Comparison of ENCODE assay signal across 28 cellular contexts in the genomic region with DNA sequence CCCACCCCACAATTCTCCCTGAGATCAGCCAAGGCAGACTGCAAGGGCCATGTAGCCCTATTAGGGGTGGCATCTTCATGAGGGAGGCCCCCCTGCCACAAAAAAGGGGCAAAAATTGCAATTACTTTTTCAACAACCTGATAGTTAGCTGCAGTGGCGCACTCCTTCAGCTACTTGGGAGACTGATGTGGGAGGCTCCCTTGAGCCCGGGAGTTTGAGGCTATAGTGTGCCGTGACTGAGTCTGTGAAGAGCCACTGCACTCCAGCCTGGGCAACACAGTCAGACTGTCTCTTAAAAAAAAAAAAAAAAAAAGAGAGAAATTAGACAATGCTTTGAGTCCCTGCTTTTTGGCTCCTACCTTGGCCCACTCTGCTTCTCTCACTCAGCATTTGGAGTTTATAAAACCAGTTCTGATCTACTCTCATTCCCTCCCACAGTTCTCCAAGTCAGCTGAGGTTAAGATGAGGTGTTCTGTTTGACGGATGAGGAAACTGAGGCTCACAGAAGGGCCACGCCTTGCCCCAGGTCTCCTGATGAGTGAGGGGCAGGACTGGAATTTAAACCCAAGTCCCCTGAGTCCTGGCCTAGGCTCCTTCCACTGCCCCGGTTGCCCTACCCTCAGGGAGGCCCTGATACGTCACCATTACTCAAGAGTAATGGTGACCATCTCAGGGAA. TPM values are rescaled to one million over a fixed set of nuclear protein-coding genes. Genes with fewer than 3 reads are reported as not detected.
DNase-seq lines count a peak whose midpoint lies in the region; ATAC-seq and TF ChIP-seq lines count a peak whose summit lies in the region.
"Had no signal": no experiment of that assay in that cellular context is flagged by ENCODE, and none has a peak within 500 bp of the region (broad histone marks: within the 10 kb centered on the region; RNA-seq: fewer than 3 reads in every experiment).

No MANE protein-coding gene starts in this region.

- H3K36me3 Mint-ChIP-seq in activated CD4-positive, alpha-beta memory T cell treated with anti-CD3 and anti-CD28 coated beads for 36 hours: peaks cover 68% of the 10 kb centered on the region
- peaks cover 77% of the 10 kb centered on the region for H3K36me3 Mint-ChIP-seq in activated CD4-positive, alpha-beta memory T cell treated with anti-CD3 and anti-CD28 coated beads, Interleukin-2, amount 10 ng/mL, durations not matched to agents 7 days and 5 days (ENCODE audit: low read depth)

- TF ChIP-seq EP300 in sigmoid colon (IDR thresholded peaks at IDR 0.05) (no peak), transverse colon (IDR thresholded peaks at IDR 0.05; ENCODE audit: low read depth) (no peak)

- no peaks in the 10 kb centered on the region for H3K27me3 Mint-ChIP-seq in activated CD4-positive, alpha-beta memory T cell treated with anti-CD3 and anti-CD28 coated beads for 36 hours
- H3K27me3 Mint-ChIP-seq in activated CD4-positive, alpha-beta memory T cell treated with anti-CD3 and anti-CD28 coated beads, Interleukin-2, amount 10 ng/mL, durations not matched to agents 7 days and 5 days: no peaks in the 10 kb centered on the region
- H3K27me3 Mint-ChIP-seq: activated naive CD4-positive, alpha-beta T cell treated with anti-CD3 and anti-CD28 coated beads, Interleukin-2, amount 10 ng/mL, durations not matched to agents 7 days and 5 days; naive thymus-derived CD4-positive, alpha-beta T cell; T-cell had no signal

- H3K27me3 ChIP-seq in right cardiac atrium (ENCODE audit: control insufficient read depth, insufficient read depth) (no peaks in the 10 kb centered on the region), sigmoid colon (no peaks in the 10 kb centered on the region), transverse colon (no peaks in the 10 kb centered on the region), testis (no peaks in the 10 kb centered on the region)
- H3K27me3 ChIP-seq: foreskin keratinocyte had no signal

- H3K4me3 Mint-ChIP-seq in activated CD4-positive, alpha-beta memory T cell treated with anti-CD3 and anti-CD28 coated beads for 36 hours: no peak overlapping the region
- no peak overlapping the region for H3K4me3 Mint-ChIP-seq in activated CD4-positive, alpha-beta memory T cell treated with anti-CD3 and anti-CD28 coated beads, Interleukin-2, amount 10 ng/mL, durations not matched to agents 7 days and 5 days
- H3K4me3 Mint-ChIP-seq: activated naive CD4-positive, alpha-beta T cell treated with anti-CD3 and anti-CD28 coated beads, Interleukin-2, amount 10 ng/mL, durations not matched to agents 7 days and 5 days; activated T-cell treated with anti-CD3 and anti-CD28 coated beads, Interleukin-2, amount 50 U/mL, for 72 hours; naive thymus-derived CD4-positive, alpha-beta T cell; T-cell had no signal

- no peaks in the 10 kb centered on the region for H3K9me3 Mint-ChIP-seq in activated CD4-positive, alpha-beta memory T cell treated with anti-CD3 and anti-CD28 coated beads for 36 hours
- H3K9me3 Mint-ChIP-seq in activated CD4-positive, alpha-beta memory T cell treated with anti-CD3 and anti-CD28 coated beads, Interleukin-2, amount 10 ng/mL, durations not matched to agents 7 days and 5 days: no peaks in the 10 kb centered on the region
- H3K9me3 Mint-ChIP-seq: activated naive CD4-positive, alpha-beta T cell treated with anti-CD3 and anti-CD28 coated beads, Interleukin-2, amount 10 ng/mL, durations not matched to agents 7 days and 5 days; activated T-cell treated with anti-CD3 and anti-CD28 coated beads, Interleukin-2, amount 50 U/mL, for 72 hours; naive thymus-derived CD4-positive, alpha-beta T cell; T-cell had no signal

- intact Hi-C loops in activated CD4-positive, alpha-beta memory T cell treated with anti-CD3 and anti-CD28 coated beads for 36 hours (cut with micrococcal nuclease): no loop called here
- intact Hi-C loops in right cardiac atrium (cut with DNase I) (no loop called here), sigmoid colon (cut with DNase I) (no loop called here), transverse colon (cut with DNase I; ENCODE audit: low total_unique reads) (no loop called here), testis (cut with DNase I; ENCODE audit: low total_unique reads) (no loop called here)

- H3K36me3 ChIP-seq in sigmoid colon: peaks cover 22 to 87% (median 45%) of the 10 kb centered on the region in 4 donors
- H3K36me3 ChIP-seq in transverse colon: peaks cover 0 to 43% (median 21%) of the 10 kb centered on the region in 4 donors
- no peaks in the 10 kb centered on the region for H3K36me3 ChIP-seq in testis (ENCODE audit: low read depth, missing control alignments)

- POLR2A ChIA-PET in activated CD4-positive, alpha-beta memory T cell treated with anti-CD3 and anti-CD28 coated beads for 36 hours (lab: Charles Lee): no interaction called here
- POLR2A ChIA-PET in activated CD4-positive, alpha-beta memory T cell treated with anti-CD3 and anti-CD28 coated beads, Interleukin-2, amount 10 ng/mL, durations not matched to agents 7 days and 5 days (lab: Charles Lee): no interaction called here

- peaks cover 38% of the 10 kb centered on the region for H3K4me1 ChIP-seq in right cardiac atrium (ENCODE audit: control insufficient read depth, insufficient read depth, low read length)
- H3K4me1 ChIP-seq in sigmoid colon: peaks cover 0 to 28% (median 16%) of the 10 kb centered on the region in 4 donors
- H3K4me1 ChIP-seq in transverse colon: peaks cover 2 to 28% (median 8%) of the 10 kb centered on the region in 4 donors
- H3K4me1 ChIP-seq in testis: peaks cover 18% of the 10 kb centered on the region

- H3K27ac ChIP-seq in right cardiac atrium (ENCODE audit: low read length): peak overlapping the region; percentile 26
- H3K27ac ChIP-seq in sigmoid colon: peak overlapping the region; percentile 52 to 64 (median 57)
- peak overlapping the region; percentile 49 to 88 (median 64) for H3K27ac ChIP-seq in transverse colon
- no peak overlapping the region for H3K27ac ChIP-seq in testis
- H3K27ac ChIP-seq: 22Rv1, foreskin keratinocyte had no signal

- TF ChIP-seq POLR2A in sigmoid colon (IDR thresholded peaks at IDR 0.05): no peak
- no peak for TF ChIP-seq POLR2A in transverse colon (IDR thresholded peaks at IDR 0.05)
- TF ChIP-seq POLR2A in testis (IDR thresholded peaks at IDR 0.05): no peak

- ATAC-seq in right cardiac atrium: no peak
- ATAC-seq: activated T-cell treated with anti-CD3 and anti-CD28 coated beads, Interleukin-2, amount 50 U/mL, for 72 hours; foreskin keratinocyte; naive thymus-derived CD4-positive, alpha-beta T cell; T-cell had no signal

- H3K27ac Mint-ChIP-seq in activated CD4-positive, alpha-beta memory T cell treated with anti-CD3 and anti-CD28 coated beads for 36 hours: peak overlapping the region; percentile 52
- no peak overlapping the region for H3K27ac Mint-ChIP-seq in activated CD4-positive, alpha-beta memory T cell treated with anti-CD3 and anti-CD28 coated beads, Interleukin-2, amount 10 ng/mL, durations not matched to agents 7 days and 5 days
- H3K27ac Mint-ChIP-seq: activated naive CD4-positive, alpha-beta T cell treated with anti-CD3 and anti-CD28 coated beads, Interleukin-2, amount 10 ng/mL, durations not matched to agents 7 days and 5 days; activated T-cell treated with anti-CD3 and anti-CD28 coated beads, Interleukin-2, amount 50 U/mL, for 72 hours had no signal

- 94% methylated on average over 7 of the region's 7 CpGs for WGBS in right cardiac atrium
- WGBS in sigmoid colon, 2 donors: 94 to 97% methylated on average over 7 of the region's 7 CpGs
- WGBS in transverse colon (ENCODE audit: low coverage in 1 of 2), 2 donors: 90 to 92% methylated on average over 4 to 7 of the region's 7 CpGs
- WGBS in testis, 2 donors: 88 to 95% methylated on average over 7 of the region's 7 CpGs

- CTCF ChIA-PET in activated CD4-positive, alpha-beta memory T cell treated with anti-CD3 and anti-CD28 coated beads for 36 hours (lab: Charles Lee): no interaction called here
- CTCF ChIA-PET in activated CD4-positive, alpha-beta memory T cell treated with anti-CD3 and anti-CD28 coated beads, Interleukin-2, amount 10 ng/mL, durations not matched to agents 7 days and 5 days (lab: Charles Lee): no interaction called here

- TF ChIP-seq CTCF in sigmoid colon (IDR thresholded peaks at IDR 0.05): no peak
- no peak for TF ChIP-seq CTCF in transverse colon (IDR thresholded peaks at IDR 0.05)
- TF ChIP-seq CTCF in testis (IDR thresholded peaks at IDR 0.05): no peak

- no peak for DNase-seq in activated CD4-positive, alpha-beta memory T cell treated with anti-CD3 and anti-CD28 coated beads for 36 hours
- no peak for DNase-seq in activated CD4-positive, alpha-beta memory T cell treated with anti-CD3 and anti-CD28 coated beads, Interleukin-2, amount 10 ng/mL, durations not matched to agents 7 days and 5 days
- peak in 1 of 3 donors; percentile 46 for DNase-seq in right cardiac atrium
- DNase-seq in sigmoid colon: no peak
- DNase-seq in transverse colon: no peak
- no peak for DNase-seq in foreskin melanocyte
- no peak for DNase-seq in testis
- DNase-seq in globus pallidus (ENCODE audit: low spot score): no peak
- DNase-seq: activated naive CD4-positive, alpha-beta T cell treated with anti-CD3 and anti-CD28 coated beads, Interleukin-2, amount 10 ng/mL, durations not matched to agents 7 days and 5 days; activated T-cell treated with anti-CD3 and anti-CD28 coated beads, Interleukin-2, amount 50 U/mL, for 72 hours; AML-193; anterior cingulate cortex; central memory CD4-positive, alpha-beta T cell; COR-L47; foreskin keratinocyte; GOT3; Karpas-422; mesendoderm; naive thymus-derived CD4-positive, alpha-beta T cell; NCI-H2029; NCI-H345; occipital lobe; retina; SIG-M5; T-cell had no signal

- peaks cover 6% of the 10 kb centered on the region for H3K4me1 Mint-ChIP-seq in activated CD4-positive, alpha-beta memory T cell treated with anti-CD3 and anti-CD28 coated beads for 36 hours (ENCODE audit: low read depth)
- no peaks in the 10 kb centered on the region for H3K4me1 Mint-ChIP-seq in activated CD4-positive, alpha-beta memory T cell treated with anti-CD3 and anti-CD28 coated beads, Interleukin-2, amount 10 ng/mL, durations not matched to agents 7 days and 5 days
- H3K4me1 Mint-ChIP-seq: activated naive CD4-positive, alpha-beta T cell treated with anti-CD3 and anti-CD28 coated beads, Interleukin-2, amount 10 ng/mL, durations not matched to agents 7 days and 5 days had no signal

- no peaks in the 10 kb centered on the region for H3K9me3 ChIP-seq in right cardiac atrium (ENCODE audit: control insufficient read depth, low read length)
- H3K9me3 ChIP-seq in sigmoid colon: no peaks in the 10 kb centered on the region
- H3K9me3 ChIP-seq in transverse colon: no peaks in the 10 kb centered on the region
- no peaks in the 10 kb centered on the region for H3K9me3 ChIP-seq in testis

- no peak overlapping the region for H3K4me3 ChIP-seq in right cardiac atrium (ENCODE audit: low read length)
- H3K4me3 ChIP-seq in sigmoid colon: no peak overlapping the region
- no peak overlapping the region for H3K4me3 ChIP-seq in transverse colon
- no peak overlapping the region for H3K4me3 ChIP-seq in testis

- in situ Hi-C loops in transverse colon (cut with MboI; ENCODE audit: low pct_ligation_motif_present in 1 of 4, low pct_unique_long_range_greater_than_20kb in 1 of 4, low sequenced_read_pairs in 3 of 4): no loop called here

RNA-seq across cellular contexts. Expression of gene GPX3, which starts 8.9 kb away (rescaled TPM):
- total RNA-seq in activated CD4-positive, alpha-beta memory T cell treated with anti-CD3 and anti-CD28 coated beads for 36 hours: not detected
- not detected for total RNA-seq in activated CD4-positive, alpha-beta memory T cell treated with anti-CD3 and anti-CD28 coated beads, Interleukin-2, amount 10 ng/mL, durations not matched to agents 7 days and 5 days
- total RNA-seq in right cardiac atrium: 1,000 to 10,000 TPM; 1,359 to 2,012 (median 1,429) TPM
- 1,982 TPM for polyA plus RNA-seq in right cardiac atrium
- 1,000 to 10,000 TPM in 2 of 4 donors, 100 to 1,000 TPM in 2; 616 to 2,079 (median 918) TPM for total RNA-seq in sigmoid colon
- 1,000 to 10,000 TPM in 1 of 3 donors, 100 to 1,000 TPM in 1, 10 to 100 TPM in 1; 85.1 to 1,326 (median 302) TPM for polyA plus RNA-seq in sigmoid colon
- 100 to 1,000 TPM; 252 to 758 (median 352) TPM for total RNA-seq in transverse colon
- total RNA-seq in testis: 100 to 1,000 TPM; 216 to 224 TPM
- 119 TPM for polyA plus RNA-seq in testis (ENCODE audit: insufficient read depth, low read depth, low replicate concordance)
- total RNA-seq: activated CD8-positive, alpha-beta memory T cell treated with anti-CD3 and anti-CD28 coated beads for 36 hours; activated T-cell treated with anti-CD3 and anti-CD28 coated beads, Interleukin-2, amount 50 U/mL, for 72 hours; OCI-LY7 had no signal

RNA-seq across cellular contexts. Expression of gene TNIP1, which starts 51.5 kb away (rescaled TPM):
- total RNA-seq in activated CD4-positive, alpha-beta memory T cell treated with anti-CD3 and anti-CD28 coated beads for 36 hours: 100 to 1,000 TPM; 388 to 401 TPM
- total RNA-seq in activated CD4-positive, alpha-beta memory T cell treated with anti-CD3 and anti-CD28 coated beads, Interleukin-2, amount 10 ng/mL, durations not matched to agents 7 days and 5 days: 100 to 1,000 TPM; 188 to 201 TPM
- total RNA-seq in right cardiac atrium (10 to 100 TPM; 77.0 to 98.2 (median 86.1) TPM), sigmoid colon (10 to 100 TPM; 55.1 to 73.1 (median 62.8) TPM), transverse colon (100 to 1,000 TPM in 3 of 4 donors, 10 to 100 TPM in 1; 63.9 to 296 (median 223) TPM), testis (10 to 100 TPM; 48.4 to 58.3 TPM)
- polyA plus RNA-seq in right cardiac atrium (71.5 TPM), sigmoid colon (100 to 1,000 TPM; 153 to 210 (median 195) TPM), testis (ENCODE audit: insufficient read depth, low read depth, low replicate concordance) (43.5 TPM)

Comparison
In these comparisons a context has a peak if more than half of its experiments do, and no peak if none do; other contexts are left out.
1. H3K27ac ChIP-seq: peak in right cardiac atrium (single experiment), sigmoid colon (4 of 4) and transverse colon (4 of 4); none in testis (0 of 2).
2. RNA of gene GPX3, which starts 8.9 kb away (total RNA-seq): 1,359 to 2,012 TPM in right cardiac atrium, 616 to 2,079 TPM in sigmoid colon, 252 to 758 TPM in transverse colon and 216 to 224 TPM in testis; not detected in activated CD4-positive, alpha-beta memory T cell treated with anti-CD3 and anti-CD28 coated beads for 36 hours and not detected in activated CD4-positive, alpha-beta memory T cell treated with anti-CD3 and anti-CD28 coated beads, Interleukin-2, amount 10 ng/mL, durations not matched to agents 7 days and 5 days; every median in the first group is over 100 times any median in the second.